In the genomic region with DNA sequence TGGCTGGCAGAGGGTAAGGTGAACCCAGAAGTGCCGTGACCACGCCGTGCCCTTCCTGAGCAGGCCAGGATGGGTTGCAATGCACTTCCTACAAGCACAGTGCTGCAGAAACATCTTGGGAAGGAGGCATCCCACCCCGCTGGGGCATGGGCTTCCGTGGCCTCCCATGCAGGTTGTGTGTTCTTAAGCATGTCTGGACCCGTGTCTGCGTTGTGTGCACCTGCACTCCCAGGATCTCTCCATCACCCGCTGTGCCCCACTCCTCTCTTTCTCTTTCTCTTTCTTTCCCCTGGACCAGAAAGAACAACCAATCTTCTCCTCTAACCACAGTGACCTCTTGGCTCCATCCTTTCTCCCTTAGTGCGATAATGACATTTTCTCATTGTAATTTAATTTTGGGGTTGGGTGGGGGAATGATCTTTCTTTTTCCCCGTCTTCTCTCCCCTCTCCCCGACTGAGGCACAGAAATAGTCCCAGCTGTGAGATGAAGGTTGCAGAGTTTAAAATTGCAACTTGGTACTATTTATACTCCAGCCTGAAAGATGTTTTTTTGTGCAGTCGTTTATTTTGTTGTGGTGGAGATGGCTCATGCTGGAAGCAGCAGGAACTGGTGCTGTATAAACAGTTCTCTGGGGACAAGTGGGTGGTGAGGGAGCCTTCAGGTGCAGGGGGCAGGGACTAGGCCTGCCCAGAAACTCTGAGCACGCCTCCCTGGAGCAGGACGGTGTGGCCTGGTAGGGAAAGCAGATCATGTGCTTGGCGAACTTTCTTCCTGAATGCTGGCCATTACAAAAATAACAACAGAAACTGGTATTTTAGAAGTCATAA, we compare ENCODE assay signal across 1 cellular context.
TF ChIP-seq lines count a peak whose summit lies in the region.

No MANE protein-coding gene starts in this region.

TF ChIP-seq in GM23338, 12 proteins besides CTCF, POLR2A, EP300 and RAD21 (continued from another document):
- TF ChIP-seq, protein P1, sequence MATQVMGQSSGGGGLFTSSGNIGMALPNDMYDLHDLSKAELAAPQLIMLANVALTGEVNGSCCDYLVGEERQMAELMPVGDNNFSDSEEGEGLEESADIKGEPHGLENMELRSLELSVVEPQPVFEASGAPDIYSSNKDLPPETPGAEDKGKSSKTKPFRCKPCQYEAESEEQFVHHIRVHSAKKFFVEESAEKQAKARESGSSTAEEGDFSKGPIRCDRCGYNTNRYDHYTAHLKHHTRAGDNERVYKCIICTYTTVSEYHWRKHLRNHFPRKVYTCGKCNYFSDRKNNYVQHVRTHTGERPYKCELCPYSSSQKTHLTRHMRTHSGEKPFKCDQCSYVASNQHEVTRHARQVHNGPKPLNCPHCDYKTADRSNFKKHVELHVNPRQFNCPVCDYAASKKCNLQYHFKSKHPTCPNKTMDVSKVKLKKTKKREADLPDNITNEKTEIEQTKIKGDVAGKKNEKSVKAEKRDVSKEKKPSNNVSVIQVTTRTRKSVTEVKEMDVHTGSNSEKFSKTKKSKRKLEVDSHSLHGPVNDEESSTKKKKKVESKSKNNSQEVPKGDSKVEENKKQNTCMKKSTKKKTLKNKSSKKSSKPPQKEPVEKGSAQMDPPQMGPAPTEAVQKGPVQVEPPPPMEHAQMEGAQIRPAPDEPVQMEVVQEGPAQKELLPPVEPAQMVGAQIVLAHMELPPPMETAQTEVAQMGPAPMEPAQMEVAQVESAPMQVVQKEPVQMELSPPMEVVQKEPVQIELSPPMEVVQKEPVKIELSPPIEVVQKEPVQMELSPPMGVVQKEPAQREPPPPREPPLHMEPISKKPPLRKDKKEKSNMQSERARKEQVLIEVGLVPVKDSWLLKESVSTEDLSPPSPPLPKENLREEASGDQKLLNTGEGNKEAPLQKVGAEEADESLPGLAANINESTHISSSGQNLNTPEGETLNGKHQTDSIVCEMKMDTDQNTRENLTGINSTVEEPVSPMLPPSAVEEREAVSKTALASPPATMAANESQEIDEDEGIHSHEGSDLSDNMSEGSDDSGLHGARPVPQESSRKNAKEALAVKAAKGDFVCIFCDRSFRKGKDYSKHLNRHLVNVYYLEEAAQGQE (IDR thresholded peaks at IDR 0.05; ENCODE audit: unreplicated experiment), result no peak
- TF ChIP-seq JUNB (IDR thresholded peaks at IDR 0.05; ENCODE audit: unreplicated experiment) (no peak), NANOG (IDR thresholded peaks at IDR 0.05; ENCODE audit: borderline replicate concordance) (no peak), ZNF331 (CRISPR knock-in tag; IDR thresholded peaks at IDR 0.05; ENCODE audit: low read depth) (no peak), ZNF114 (CRISPR knock-in tag; IDR thresholded peaks at IDR 0.05) (no peak), ZNF462 (CRISPR knock-in tag; IDR thresholded peaks at IDR 0.05) (no peak), CREB1 (CRISPR knock-in tag; IDR thresholded peaks at IDR 0.05; ENCODE audit: low read depth) (no peak), ETS1 (IDR thresholded peaks at IDR 0.05) (no peak), EZH2phosphoT487 (IDR thresholded peaks at IDR 0.05; ENCODE audit: unreplicated experiment) (no peak)
